ENCODE assay signal across 8 cellular contexts in the genomic region with DNA sequence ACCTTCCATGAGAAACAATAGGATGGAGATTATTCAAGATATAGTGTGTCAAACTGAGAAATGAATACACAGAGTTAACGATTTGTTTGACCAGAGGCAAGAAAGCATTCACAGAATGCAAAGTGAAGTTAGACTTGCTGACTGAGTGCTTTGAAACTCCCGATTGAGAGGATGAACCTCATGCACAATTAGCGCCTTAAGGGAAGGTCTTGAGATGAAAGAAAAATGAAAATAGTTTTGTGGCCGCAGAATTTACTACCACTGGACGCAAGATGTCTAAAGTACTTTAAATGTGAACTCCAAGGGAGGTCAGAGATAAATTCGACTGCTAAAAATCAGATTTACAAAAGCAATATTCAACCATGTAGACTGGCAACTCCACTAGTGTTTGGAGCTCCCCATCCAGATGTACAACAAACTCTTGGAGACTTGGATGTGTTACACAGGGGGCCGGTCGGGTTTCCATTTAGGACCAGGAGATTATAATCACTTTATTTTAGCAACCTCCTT. TPM values are rescaled to one million over a fixed set of nuclear protein-coding genes. Genes with fewer than 3 reads are reported as not detected.
A peak's percentile ranks its signal among the peaks of the same experiment; 100 is the strongest.
DNase-seq lines count a peak whose midpoint lies in the region; ATAC-seq, FAIRE-seq and TF ChIP-seq lines count a peak whose summit lies in the region.

No MANE protein-coding gene starts in this region.

- peaks cover 14% of the 10 kb centered on the region for H3K36me3 Mint-ChIP-seq in T-cell

- CTCF ChIA-PET in T-cell (lab: Charles Lee), result interaction anchor here in 1 of 2 donors (1.0 to 2.7 kb wide), 7 partner anchors 12 to 154 kb away, joined by 3 to 13 read pairs (median 8); partner anchors contain the start of genes FBXO4 and OXCT1

- peak overlapping the region; percentile 92 for H3K4me3 ChIP-seq in HAP-1
- peak overlapping the region; percentile 60 to 93 for H3K4me3 ChIP-seq in foreskin fibroblast (ENCODE audit: low read depth in 1 of 2, low read length in 2 of 2)
- H3K4me3 ChIP-seq in small intestine (ENCODE audit: low read depth in 1 of 2, low read length in 2 of 2), result peak overlapping the region; percentile 43 to 51

- ATAC-seq in T-cell (replicated peaks in 1 of 4), result no peak

- no peak for FAIRE-seq in small intestine (lab: Jason Lieb, UNC)

- H3K4me3 Mint-ChIP-seq in T-cell, result peak overlapping the region; percentile 82 to 99 (median 98)

- H3K4me1 Mint-ChIP-seq in T-cell, result peaks cover 36 to 43% (median 43%) of the 10 kb centered on the region in 3 donors

- no peaks in the 10 kb centered on the region for H3K9me3 ChIP-seq in HAP-1
- no peaks in the 10 kb centered on the region for H3K9me3 ChIP-seq in small intestine (ENCODE audit: control insufficient read depth, low read depth)

- H3K36me3 ChIP-seq in HAP-1 (replicated peaks) (peaks cover 21% of the 10 kb centered on the region), small intestine (ENCODE audit: control insufficient read depth in 2 of 2, insufficient read depth in 2 of 2, low read length in 2 of 2) (peaks cover 0 to 2% of the 10 kb centered on the region in 2 donors)

- 38% methylated on average over 8 of the region's 8 CpGs for WGBS in small intestine, 3 donors

- in situ Hi-C loops in HAP-1 (cut with MboI; ENCODE audit: low sequenced_read_pairs), result no loop called here

- H3K4me1 ChIP-seq in HAP-1 (peaks cover 21% of the 10 kb centered on the region), small intestine (ENCODE audit: control insufficient read depth in 2 of 2, insufficient read depth in 1 of 2, low read depth in 1 of 2, low read length in 1 of 2) (peaks cover 0 to 5% of the 10 kb centered on the region in 2 donors)

- H3K27ac ChIP-seq in small intestine (ENCODE audit: low read depth in 1 of 2, low read length in 1 of 2), result peak overlapping the region; percentile 47 to 85

- H3K27me3 ChIP-seq in HAP-1 (ENCODE audit: low read depth) (no peaks in the 10 kb centered on the region), small intestine (ENCODE audit: control insufficient read depth in 2 of 2, insufficient read depth in 2 of 2, low read length in 2 of 2) (no peaks in the 10 kb centered on the region)

- POLR2A ChIA-PET in T-cell (lab: Charles Lee), result interaction anchor here (0.5 to 2.3 kb wide), 11 partner anchors 20 to 1089 kb away, joined by 3 to 22 read pairs (median 5); partner anchors contain the start of genes FBXO4 (in 1 of the 2) and OXCT1 (in 1 of the 2)

- no peak for TF ChIP-seq CTCF in foreskin fibroblast (IDR thresholded peaks at IDR 0.05; ENCODE audit: low read depth, low read length)

- no peaks in the 10 kb centered on the region for H3K9me3 Mint-ChIP-seq in T-cell

- DNase-seq in HAP-1 (ENCODE audit: low spot score in 2 of 2) (no peak), T-cell (no peak), foreskin fibroblast (no peak), small intestine (no peak), NCI-H2107 (lab: John Stamatoyannopoulos, UW) (no peak), SW 1271 (lab: John Stamatoyannopoulos, UW) (no peak), NCI-H1092 treated with DMSO at 0.1 percent for 48 hours (lab: John Stamatoyannopoulos, UW) (no peak), COLO829 (ENCODE audit: low spot score) (no peak)

- peaks cover 0 to 4% of the 10 kb centered on the region in 2 donors for H3K27me3 Mint-ChIP-seq in T-cell

- H3K27ac Mint-ChIP-seq in T-cell, result peak overlapping the region; percentile 98 to 99

RNA-seq across cellular contexts. Expression of gene RIMOC1, which starts 0.7 kb away (rescaled TPM):
- 10 to 100 TPM; 15.0 to 30.4 (median 28.0) TPM for total RNA-seq in T-cell
- 1 to 10 TPM; 3.8 to 8.4 (median 5.1) TPM for polyA plus RNA-seq in small intestine

RNA-seq across cellular contexts. Expression of gene FBXO4, which starts 21.6 kb away (rescaled TPM):
- total RNA-seq in T-cell, result 10 to 100 TPM; 11.3 to 17.3 (median 13.7) TPM
- 10 to 100 TPM; 11.1 to 18.1 (median 13.3) TPM for polyA plus RNA-seq in small intestine

RNA-seq across cellular contexts. Expression of gene OXCT1, which starts 33.2 kb away (rescaled TPM):
- 10 to 100 TPM; 24.7 to 26.5 (median 26.0) TPM for total RNA-seq in T-cell
- 10 to 100 TPM in 1 of 3 donors, 1 to 10 TPM in 2; 2.9 to 29.8 (median 3.8) TPM for polyA plus RNA-seq in small intestine
